Comparison of ENCODE assay signal across 25 cellular contexts in the genomic region with DNA sequence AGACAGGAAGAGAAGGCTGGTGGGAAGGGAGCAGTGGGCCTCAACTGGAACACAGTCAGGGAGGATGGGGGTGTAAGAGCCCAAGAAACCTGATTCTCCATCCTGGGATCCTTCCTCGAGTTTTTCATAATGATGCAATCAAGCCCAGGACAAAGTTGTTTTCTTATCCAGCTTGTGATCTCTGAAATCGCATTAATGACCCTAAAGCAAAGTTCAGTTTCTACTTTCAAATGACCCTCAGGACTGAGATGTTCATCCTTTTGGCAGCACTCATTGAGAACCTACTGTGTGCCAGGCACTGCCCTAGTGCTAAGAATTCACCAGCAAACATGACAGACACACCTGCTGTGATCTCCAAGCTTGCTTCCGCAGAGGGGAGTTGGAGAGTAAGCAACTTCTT. TPM values are rescaled to one million over a fixed set of nuclear protein-coding genes. Genes with fewer than 3 reads are reported as not detected.
DNase-seq lines count a peak whose midpoint lies in the region; ATAC-seq, FAIRE-seq and TF ChIP-seq lines count a peak whose summit lies in the region.
"Had no signal": no experiment of that assay in that cellular context is flagged by ENCODE, and none has a peak within 500 bp of the region (broad histone marks: within the 10 kb centered on the region; RNA-seq: fewer than 3 reads in every experiment).

No MANE protein-coding gene starts in this region.

- no peaks in the 10 kb centered on the region for H3K9me3 Mint-ChIP-seq in endodermal cell

- H3K27me3 Mint-ChIP-seq in endodermal cell (ENCODE audit: insufficient read depth), result peaks cover 4% of the 10 kb centered on the region

- DNase-seq in Peyer's patch, result peak in 1 of 3 donors; percentile 52
- peak; percentile 23 for DNase-seq in endodermal cell
- DNase-seq in left colon, result no peak
- no peak for DNase-seq in urothelium cell line (ENCODE audit: low spot score)
- no peak for DNase-seq in adrenal gland
- DNase-seq in NCI-H510A treated with DMSO at 0.1 percent for 48 hours (lab: John Stamatoyannopoulos, UW), result no peak
- DNase-seq: C1 segment of cervical spinal cord; Calu3; CD4-positive, alpha-beta memory T cell; COR-L47; DMS53; DMS79 treated with DMSO at 0.1 percent for 48 hours; GF-D8; GOT3; HFFc6 had no signal

- H3K4me1 ChIP-seq in Peyer's patch (peaks cover 0 to 15% (median 0%) of the 10 kb centered on the region in 4 donors), endodermal cell (ENCODE audit: control insufficient read depth, insufficient read depth, low read length) (no peaks in the 10 kb centered on the region), adrenal gland (replicated peaks in 1 of 2) (no peaks in the 10 kb centered on the region)
- H3K4me1 ChIP-seq: HAP-1 had no signal

- 89 to 92% methylated on average over 2 to 3 of the region's 3 CpGs for WGBS in endodermal cell (ENCODE audit: insufficient coverage in 1 of 2, insufficient read length in 1 of 2), 2 experiments
- WGBS in adrenal gland, 4 donors, result 54 to 70% (median 67%) methylated on average over 3 of the region's 3 CpGs

- H3K9ac ChIP-seq in endodermal cell (ENCODE audit: extremely low read depth, low read length, poor library complexity, severe bottlenecking), result no peak overlapping the region

- H3K4me3 ChIP-seq in Peyer's patch (no peak overlapping the region), endodermal cell (ENCODE audit: low read length) (no peak overlapping the region), adrenal gland (no peak overlapping the region)
- H3K4me3 ChIP-seq: HAP-1 had no signal

- TF ChIP-seq CTCF in Peyer's patch (IDR thresholded peaks at IDR 0.05) (peak in 1 of 6 experiments; percentile 6), endodermal cell (conservative IDR thresholded peaks at IDR 0.05) (no peak), adrenal gland (IDR thresholded peaks at IDR 0.05) (no peak)

- H3K27me3 ChIP-seq in Peyer's patch (no peaks in the 10 kb centered on the region), endodermal cell (ENCODE audit: control insufficient read depth, insufficient read depth, low read length, poor library complexity, severe bottlenecking) (no peaks in the 10 kb centered on the region), adrenal gland (peaks cover 7% of the 10 kb centered on the region)

- no peak overlapping the region for H3K4me3 Mint-ChIP-seq in endodermal cell
- H3K4me3 Mint-ChIP-seq: CD4-positive, alpha-beta memory T cell; HFFc6 had no signal

- ATAC-seq in left colon (peak; percentile 53), HG02885 (IDR thresholded peaks at IDR 0.05; ENCODE audit: poor library complexity, unreplicated experiment) (no peak)

- FAIRE-seq in urothelium cell line (lab: Jason Lieb, UNC), result peak; percentile 86
- FAIRE-seq: GM12891, GM18507, H54 had no signal

- H3K36me3 ChIP-seq in Peyer's patch (no peaks in the 10 kb centered on the region), endodermal cell (ENCODE audit: control insufficient read depth, insufficient read depth, low read length) (no peaks in the 10 kb centered on the region), adrenal gland (replicated peaks in 1 of 2) (no peaks in the 10 kb centered on the region)
- H3K36me3 ChIP-seq: HAP-1 had no signal

- H3K9me3 ChIP-seq in Peyer's patch (no peaks in the 10 kb centered on the region), endodermal cell (ENCODE audit: control insufficient read depth, low read length) (no peaks in the 10 kb centered on the region), adrenal gland (replicated peaks in 1 of 3) (no peaks in the 10 kb centered on the region)
- H3K9me3 ChIP-seq: HAP-1 had no signal

- intact Hi-C loops in left colon (cut with DNase I, micrococcal nuclease) (no loop called here), adrenal gland (cut with DNase I) (no loop called here)

- no peak overlapping the region for H3K27ac Mint-ChIP-seq in endodermal cell
- H3K27ac Mint-ChIP-seq: CD4-positive, alpha-beta memory T cell; HFFc6 had no signal

- no peaks in the 10 kb centered on the region for H3K36me3 Mint-ChIP-seq in endodermal cell (ENCODE audit: low read depth)
- H3K36me3 Mint-ChIP-seq: CD4-positive, alpha-beta memory T cell had no signal

- no peak for TF ChIP-seq POLR2A in Peyer's patch (IDR thresholded peaks at IDR 0.05)
- no peak for TF ChIP-seq POLR2A in adrenal gland (IDR thresholded peaks at IDR 0.05)

- H3K27ac ChIP-seq in Peyer's patch (peak overlapping the region in 3 of 4 donors; percentile 69 to 86 (median 85)), endodermal cell (ENCODE audit: low read depth, low read length) (no peak overlapping the region), adrenal gland (no peak overlapping the region)

- H3K4me1 Mint-ChIP-seq in endodermal cell, result no peaks in the 10 kb centered on the region
- H3K4me1 Mint-ChIP-seq: CD4-positive, alpha-beta memory T cell had no signal

RNA-seq across cellular contexts. Expression of a gene that starts 45.3 kb away (rescaled TPM):
- total RNA-seq in Peyer's patch (100 to 1,000 TPM in 2 of 4 donors, 10 to 100 TPM in 2; 26.4 to 187 (median 115) TPM), endodermal cell (under 1 TPM; 0.07 to 0.13 TPM), left colon (10 to 100 TPM; 71.5 to 91.1 TPM), adrenal gland (under 1 TPM in 1 of 8 donors, not detected in 7; 0.08 TPM)
- 0.21 TPM for polyA plus RNA-seq in endodermal cell (2013, experiment 1 of 2)
- polyA plus RNA-seq in endodermal cell (2013, experiment 2 of 2), result 0.08 TPM
- polyA plus RNA-seq in adrenal gland, result not detected
- total RNA-seq: A172; A673; Calu3; CD4-positive, alpha-beta memory T cell; Daoy; G401; HFFc6 had no signal
- polyA plus RNA-seq: BJ; CD4-positive, alpha-beta memory T cell had no signal

Comparison
In these comparisons a context has a peak if more than half of its experiments do, and no peak if none do; other contexts are left out.
1. H3K27ac ChIP-seq: peak in Peyer's patch (3 of 4); none in endodermal cell (single experiment) and adrenal gland (0 of 5).
2. RNA of a gene that starts 45.3 kb away (total RNA-seq): 26.4 to 187 TPM in Peyer's patch and 71.5 to 91.1 TPM in left colon; 0.07 to 0.13 TPM in endodermal cell and 0.08 TPM in adrenal gland; every median in the first group is over 10 times any median in the second.